ENCODE assay signal across 1 cellular context in genomic region chr5:154193636-154194035, GRCh38.
TF ChIP-seq lines count a peak whose summit lies in the region.

No MANE protein-coding gene starts in this region.

TF ChIP-seq in A549, 52 proteins besides CTCF, POLR2A, EP300 and RAD21 (continued from another document):
- no peak for TF ChIP-seq REST (IDR thresholded peaks at IDR 0.05)
